ENCODE assay signal across 8 cellular contexts in genomic region chr15:65304393-65305143, GRCh38. TPM values are rescaled to one million over a fixed set of nuclear protein-coding genes. Genes with fewer than 3 reads are reported as not detected.
A peak's percentile ranks its signal among the peaks of the same experiment; 100 is the strongest.
DNase-seq lines count a peak whose midpoint lies in the region; ATAC-seq, FAIRE-seq and TF ChIP-seq lines count a peak whose summit lies in the region.

Gene RNU5B-1, plus strand, starts transcription at chr15:65304677.

- in situ Hi-C loops in GM13977 (cut with MboI; ENCODE audit: low pct_unique_long_range_greater_than_20kb, low sequenced_read_pairs, unreplicated experiment) = no loop called here

- no peaks in the 10 kb centered on the region for H3K36me3 Mint-ChIP-seq in T-helper 17 cell (ENCODE audit: low read depth)
- no peaks in the 10 kb centered on the region for H3K36me3 Mint-ChIP-seq in astrocyte (ENCODE audit: low read depth, unreplicated experiment)

- no peaks in the 10 kb centered on the region for H3K9me3 Mint-ChIP-seq in astrocyte (ENCODE audit: unreplicated experiment)

- H3K79me2 ChIP-seq in astrocyte (ENCODE audit: insufficient read depth, low read length) = no peaks in the 10 kb centered on the region
- no peaks in the 10 kb centered on the region for H3K79me2 ChIP-seq in hepatocyte

- peak within 1 kb of the TSS; percentile 73 for H3K4me3 ChIP-seq in astrocyte (ENCODE audit: insufficient read depth, low read depth, low read length)
- H3K4me3 ChIP-seq in hepatocyte = peak within 1 kb of the TSS; percentile 17

- H3K4me1 ChIP-seq in astrocyte (ENCODE audit: insufficient read depth, low read length) (peaks cover 8% of the 10 kb centered on the region), hepatocyte (ENCODE audit: insufficient read depth) (peaks cover 6% of the 10 kb centered on the region)

- H2AFZ ChIP-seq in astrocyte (ENCODE audit: low read depth, low read length) (peak within 1 kb of the TSS; percentile 86), hepatocyte (peak within 1 kb of the TSS; percentile 60)

- H3K27ac ChIP-seq in astrocyte (ENCODE audit: low read depth, low read length) = peak within 1 kb of the TSS; percentile 100
- H3K27ac ChIP-seq in hepatocyte = peak within 1 kb of the TSS; percentile 81

- FAIRE-seq in astrocyte (lab: Jason Lieb, UNC) = peak; percentile 54

- H3K4me3 Mint-ChIP-seq in T-helper 17 cell (peak within 1 kb of the TSS; percentile 95), astrocyte (ENCODE audit: unreplicated experiment) (peak within 1 kb of the TSS; percentile 83)

- no peaks in the 10 kb centered on the region for H3K27me3 ChIP-seq in astrocyte (ENCODE audit: insufficient read depth, low read length)
- no peaks in the 10 kb centered on the region for H3K27me3 ChIP-seq in hepatocyte

- no peaks in the 10 kb centered on the region for H3K9me3 ChIP-seq in T-helper 17 cell (ENCODE audit: control insufficient read depth, low read length, poor library complexity, severe bottlenecking)
- no peaks in the 10 kb centered on the region for H3K9me3 ChIP-seq in astrocyte (ENCODE audit: insufficient read depth, low read depth, low read length)
- no peaks in the 10 kb centered on the region for H3K9me3 ChIP-seq in hepatocyte (ENCODE audit: low read depth)

- H3K27me3 Mint-ChIP-seq in T-helper 17 cell = no peaks in the 10 kb centered on the region
- no peaks in the 10 kb centered on the region for H3K27me3 Mint-ChIP-seq in astrocyte (ENCODE audit: low read depth, unreplicated experiment)

- H3K9me2 ChIP-seq in hepatocyte (replicated peaks; ENCODE audit: insufficient read depth) = no peaks in the 10 kb centered on the region

- H3K4me2 ChIP-seq in astrocyte (ENCODE audit: low read length) = peak within 1 kb of the TSS; percentile 93
- H3K4me2 ChIP-seq in hepatocyte = peak within 1 kb of the TSS; percentile 77

- TF ChIP-seq CTCF in GM13977 (IDR thresholded peaks at IDR 0.05; ENCODE audit: extremely low read depth, insufficient read depth, missing control alignments) = peak; percentile 86
- peak; percentile 99 for TF ChIP-seq CTCF in astrocyte (IDR thresholded peaks at IDR 0.05; ENCODE audit: insufficient read depth, low read depth, low read length)
- peak; percentile 89 for TF ChIP-seq CTCF in hepatocyte (IDR thresholded peaks at IDR 0.05; ENCODE audit: poor library complexity)

- peak; percentile 85 for DNase-seq in GM13977 (ENCODE audit: low spot score)
- DNase-seq in NCI-H1436 treated with DMSO at 0.1 percent for 48 hours (lab: John Stamatoyannopoulos, UW) = peak; percentile 78
- peak; percentile 31 to 44 (median 39) for DNase-seq in T-helper 17 cell
- peak; percentile 98 for DNase-seq in astrocyte (ENCODE audit: low read depth)
- DNase-seq in hepatocyte (ENCODE audit: low spot score) = peak; percentile 91
- DNase-seq in renal cortical epithelial cell (ENCODE audit: low read depth) = peak; percentile 99
- DNase-seq in GM19240 (ENCODE audit: insufficient read length, low spot score) = no peak

- H4K20me1 ChIP-seq in astrocyte (ENCODE audit: insufficient read depth, low read length) (peaks cover 5% of the 10 kb centered on the region), hepatocyte (ENCODE audit: insufficient read depth, poor library complexity, severe bottlenecking) (no peaks in the 10 kb centered on the region)

- peaks cover 21% of the 10 kb centered on the region for H3K4me1 Mint-ChIP-seq in T-helper 17 cell
- peaks cover 1% of the 10 kb centered on the region for H3K4me1 Mint-ChIP-seq in astrocyte (ENCODE audit: low read depth, unreplicated experiment)

- peak within 1 kb of the TSS; percentile 89 for H3K9ac ChIP-seq in astrocyte (ENCODE audit: low read length)

- H3K36me3 ChIP-seq in astrocyte (ENCODE audit: insufficient read depth, low read length) (no peaks in the 10 kb centered on the region), hepatocyte (replicated peaks; ENCODE audit: insufficient read depth, low read depth) (no peaks in the 10 kb centered on the region)

- ATAC-seq in HG02840 (IDR thresholded peaks at IDR 0.05; ENCODE audit: low FRiP score, unreplicated experiment) (peak; percentile 72), T-helper 17 cell (peak; percentile 83)

- H3K27ac Mint-ChIP-seq in T-helper 17 cell (peak within 1 kb of the TSS; percentile 99), astrocyte (ENCODE audit: unreplicated experiment) (peak within 1 kb of the TSS; percentile 99)

- 1% methylated on average over 23 of the region's 23 CpGs for WGBS in hepatocyte (ENCODE audit: low lambda C conversion rate, missing lambda C conversion rate)

RNA-seq across cellular contexts. Expression of gene RNU5B-1, which starts in this region (rescaled TPM):
- total RNA-seq in T-helper 17 cell (not detected), astrocyte (11.7 TPM in 1 of 2 replicates, not detected in the other), hepatocyte (not detected in 2 replicates), renal cortical epithelial cell (not detected in 2 replicates)
- polyA plus RNA-seq in hepatocyte = not detected in 2 replicates

Comparison
In these comparisons a context has a peak if more than half of its experiments do, and no peak if none do; other contexts are left out.
1. Peak in DNase-seq and ATAC-seq in T-helper 17 cell; RNA of the gene not detected or under 1 TPM.
2. Peak in DNase-seq, H3K4me3 ChIP-seq, H3K27ac ChIP-seq and H3K4me2 ChIP-seq in hepatocyte; RNA of the gene not detected or under 1 TPM.
3. Peak in DNase-seq in renal cortical epithelial cell; RNA of the gene not detected or under 1 TPM.